In genomic region chr16:27379919-27380318, GRCh38 we compare ENCODE assay signal across 16 cellular contexts. TPM values are rescaled to one million over a fixed set of nuclear protein-coding genes. Genes with fewer than 3 reads are reported as not detected.
"Had no signal": no experiment of that assay in that cellular context is flagged by ENCODE, and none has a peak within 500 bp of the region (broad histone marks: within the 10 kb centered on the region; RNA-seq: fewer than 3 reads in every experiment).

No MANE protein-coding gene starts in this region.

- H3K4me3 Mint-ChIP-seq: T-cell had no signal

- ATAC-seq: esophagus mucosa, gastrocnemius medialis, left ventricle myocardium superior, sciatic nerve, SK-N-SH treated with all-trans-retinoic acid at 6 μM for 48 hours, T-cell, upper lobe of right lung had no signal

- H3K27me3 Mint-ChIP-seq: T-cell had no signal

- DNase-seq: activated CD4-positive, alpha-beta T cell treated with anti-CD3 and anti-CD28 coated beads for 48 hours; activated CD4-positive, CD25-positive, alpha-beta regulatory T cell; effector CD8-positive, alpha-beta T cell; gastrocnemius medialis; left ventricle myocardium superior; ovary; SHP77 treated with DMSO at 0.1 percent for 48 hours; stimulated activated naive CD4-positive, alpha-beta T cell; T-cell; T1000; upper lobe of right lung had no signal

RNA-seq across cellular contexts. Expression of gene IL21R, which starts 22.1 kb away (rescaled TPM):
- total RNA-seq: bronchial epithelial cell, smooth muscle cell had no signal
